Comparison of ENCODE assay signal across 8 cellular contexts in genomic region chr11:14519692-14520085, GRCh38. TPM values are rescaled to one million over a fixed set of nuclear protein-coding genes. Genes with fewer than 3 reads are reported as not detected.
DNase-seq lines count a peak whose midpoint lies in the region; ATAC-seq, FAIRE-seq and TF ChIP-seq lines count a peak whose summit lies in the region.

No MANE protein-coding gene starts in this region.

- H3K27me3 ChIP-seq in H7 (ENCODE audit: control insufficient read depth, insufficient read depth, low read length) = no peaks in the 10 kb centered on the region
- no peaks in the 10 kb centered on the region; a peak in 1 of 5 replicates for H3K27me3 ChIP-seq in HepG2 (ENCODE audit: control insufficient read depth in 1 of 2, insufficient read depth in 2 of 2, low read length in 2 of 2)
- H3K27me3 ChIP-seq in tibial artery = no peaks in the 10 kb centered on the region

- DNase-seq in NCI-H146 treated with DMSO at 0.1 percent for 48 hours (lab: John Stamatoyannopoulos, UW; ENCODE audit: unreplicated experiment) (peak; percentile 42), NCI-H146 (lab: John Stamatoyannopoulos, UW) (no peak), H7 (no peak), NCI-H2227 (lab: John Stamatoyannopoulos, UW; ENCODE audit: unreplicated experiment) (peak; percentile 33), astrocyte of the spinal cord (ENCODE audit: low read depth, low spot score) (no peak), HepG2 (ENCODE audit: low spot score) (no peak), tibial artery (no peak), DMS153 treated with DMSO at 0.1 percent for 48 hours (lab: John Stamatoyannopoulos, UW; ENCODE audit: unreplicated experiment) (no peak)

- TF ChIP-seq EP300 in HepG2 (IDR thresholded peaks at IDR 0.05; ENCODE audit: low read depth in 2 of 2, low read length in 2 of 2) = no peak
- TF ChIP-seq EP300 in HepG2 (CRISPR knock-in tag; IDR thresholded peaks at IDR 0.05; ENCODE audit: borderline replicate concordance) = no peak

- TF ChIP-seq RAD21 in HepG2 (CRISPR knock-in tag; IDR thresholded peaks at IDR 0.05) = no peak

- no peak for FAIRE-seq in HepG2 (lab: Jason Lieb, UNC)

- no peaks in the 10 kb centered on the region for H4K20me1 ChIP-seq in HepG2 (ENCODE audit: insufficient read depth, low read length)

- peak overlapping the region; percentile 4 for H2AFZ ChIP-seq in HepG2 (ENCODE audit: low read length)

- intact Hi-C loops in HepG2 (cut with micrococcal nuclease; ENCODE audit: unreplicated experiment) = loop anchor here (1.0 kb wide), 1 partner anchor 124 kb away; the partner anchor contains the start of gene PDE3B
- intact Hi-C loops in tibial artery (cut with DNase I; ENCODE audit: low total_unique reads) = loop anchor here (5.0 kb wide), 1 partner anchor 378 kb away; no protein-coding TSS in a partner anchor

- peak in 1 of 2 experiments; percentile 6; a peak in 1 of 4 replicates for TF ChIP-seq POLR2A in HepG2 (IDR thresholded peaks at IDR 0.05; ENCODE audit: insufficient read depth in 1 of 2, low read depth in 2 of 2, low read length in 2 of 2)

- H3K4me3 ChIP-seq in H7 (ENCODE audit: insufficient read depth, low read depth, low read length) (peak overlapping the region; percentile 57), astrocyte of the spinal cord (ENCODE audit: low read depth, low read length) (peak overlapping the region; percentile 96), HepG2 (replicated peaks in 1 of 3; ENCODE audit: insufficient read depth in 1 of 3, low read depth in 2 of 3, low read length in 3 of 3) (peak overlapping the region; percentile 75 to 89 (median 87)), tibial artery (peak overlapping the region; percentile 65 to 78)

- peak overlapping the region; percentile 90 for H3K9ac ChIP-seq in HepG2 (ENCODE audit: insufficient read depth, low read depth, low read length)

- H3K79me2 ChIP-seq in HepG2 (ENCODE audit: insufficient read depth, low read length) = peaks cover 32% of the 10 kb centered on the region

- peak overlapping the region; percentile 88 for H3K4me2 ChIP-seq in HepG2 (ENCODE audit: low read depth, low read length)

- H3K36me3 ChIP-seq in H7 (replicated peaks; ENCODE audit: control insufficient read depth, insufficient read depth, low read length) (peaks cover 2% of the 10 kb centered on the region), HepG2 (replicated peaks in 1 of 2; ENCODE audit: control insufficient read depth in 1 of 2, insufficient read depth in 2 of 2, low read length in 2 of 2) (peaks cover 2 to 21% of the 10 kb centered on the region in 2 experiments; a peak in 4 of 5 replicates), tibial artery (peaks cover 22 to 33% (median 31%) of the 10 kb centered on the region in 3 donors)

- TF ChIP-seq CTCF in astrocyte of the spinal cord (IDR thresholded peaks at IDR 0.05; ENCODE audit: low read depth, low read length) = no peak
- no peak for TF ChIP-seq CTCF in HepG2 (CRISPR knock-in tag; IDR thresholded peaks at IDR 0.05)
- no peak for TF ChIP-seq CTCF in tibial artery (IDR thresholded peaks at IDR 0.05)

- WGBS in HepG2 (ENCODE audit: low lambda C conversion rate) = under 1% methylated on average over 12 of the region's 13 CpGs

- POLR2A ChIA-PET in HepG2 (lab: Yijun Ruan, JAX) = interaction anchor here (1.6 to 1.8 kb wide), 3 partner anchors 19 to 124 kb away, joined by 4 to 17 read pairs (median 7); partner anchors contain the start of genes COPB1 and PDE3B

- BruUV-seq in HepG2 (replicated peaks; lab: Mats Ljungman, UMichigan) = no TSS peak

- in situ Hi-C loops in astrocyte of the spinal cord (cut with HindIII; ENCODE audit: low sequenced_read_pairs) (no loop called here), HepG2 (cut with HindIII; ENCODE audit: extremely low pct_ligation_motif_present, low pct_unique_long_range_greater_than_20kb) (no loop called here)

- peak; percentile 75 for ATAC-seq in HepG2

- CTCF ChIA-PET in HepG2 (lab: Yijun Ruan, JAX; ENCODE audit: low intra/inter-chr PET ratio, low total read pairs) = no interaction called here

- peak overlapping the region; percentile 90 for H3K27ac ChIP-seq in HepG2 (ENCODE audit: extremely low read length, insufficient read depth, low read length)
- H3K27ac ChIP-seq in tibial artery = peak overlapping the region; percentile 83 to 84

- H3K9me3 ChIP-seq in HepG2 (ENCODE audit: low read length) = no peaks in the 10 kb centered on the region
- H3K9me3 ChIP-seq in tibial artery = no peaks in the 10 kb centered on the region

- H3K4me1 ChIP-seq in HepG2 (ENCODE audit: insufficient read depth, low read length) (peaks cover 16% of the 10 kb centered on the region), tibial artery (peaks cover 0 to 20% (median 13%) of the 10 kb centered on the region in 4 donors)

TF ChIP-seq in HepG2, 621 proteins besides CTCF, POLR2A, EP300 and RAD21 (continues in another document):
- TF ChIP-seq ZNF256 (CRISPR knock-in tag; conservative IDR thresholded peaks at IDR 0.05) (peak; percentile 73; the same call in 1 of the 2 replicates), SKI (IDR thresholded peaks at IDR 0.05; ENCODE audit: partially characterized antibody) (peak; percentile 22)

RNA-seq across cellular contexts. Expression of gene PSMA1, which starts 0.5 kb away (rescaled TPM):
- total RNA-seq in H7 (2014; rRNA removed; shearing (Covaris generic)) = 214 and 252 TPM in 2 replicates
- 229 and 297 TPM in 2 replicates for total RNA-seq in HepG2 (2016; rRNA removed; fragmentation: Illumina TruSeq; extraction: Trizol)
- total RNA-seq in HepG2 (2016; cell fraction: cytosol; rRNA removed; fragmentation: Illumina TruSeq; extraction: Trizol; ENCODE audit: low read depth) = 86.1 and 98.3 TPM in 2 replicates
- 235 and 298 TPM in 2 replicates for total RNA-seq in HepG2 (2016; cell fraction: insoluble cytoplasmic fraction; rRNA removed; fragmentation: Illumina TruSeq; extraction: Trizol)
- 151 and 152 TPM in 2 replicates for total RNA-seq in HepG2 (2016; cell fraction: membrane; rRNA removed; fragmentation: Illumina TruSeq; extraction: Trizol)
- total RNA-seq in HepG2 (2016; cell fraction: nucleus; rRNA removed; fragmentation: Illumina TruSeq; extraction: Trizol) = 206 and 228 TPM in 2 replicates
- polyA plus RNA-seq in HepG2 (2011; rRNA removed) = 147 and 188 TPM in 2 replicates
- 93.4 and 123 TPM in 2 replicates for polyA plus RNA-seq in HepG2 (2011; cell fraction: cytosol; rRNA removed)
- 205 and 235 TPM in 2 replicates for polyA plus RNA-seq in HepG2 (2011; cell fraction: nucleus; rRNA removed)
- 150 and 164 TPM in 2 replicates for polyA plus RNA-seq in HepG2 (2012)
- 104 and 115 TPM in 2 replicates for polyA plus RNA-seq in HepG2 (2016; cell fraction: cytosol; fragmentation: Illumina TruSeq; extraction: Trizol; ENCODE audit: low read depth)
- polyA plus RNA-seq in HepG2 (2016; cell fraction: insoluble cytoplasmic fraction; fragmentation: Illumina TruSeq; extraction: Trizol; ENCODE audit: low read depth) = 277 and 286 TPM in 2 replicates
- 132 and 150 TPM in 2 replicates for polyA plus RNA-seq in HepG2 (2016; cell fraction: membrane; fragmentation: Illumina TruSeq; extraction: Trizol; ENCODE audit: low read depth)
- 379 and 390 TPM in 2 replicates for polyA plus RNA-seq in HepG2 (2016; cell fraction: nucleus; fragmentation: Illumina TruSeq; extraction: Trizol; ENCODE audit: insufficient read depth, low read depth)
- polyA minus RNA-seq in HepG2 (2011; rRNA and poly(A)+ RNA removed; ENCODE audit: low replicate concordance) = 69.2 and 105 TPM in 2 replicates
- 60.5 and 74.7 TPM in 2 replicates for polyA minus RNA-seq in HepG2 (2011; cell fraction: cytosol; rRNA and poly(A)+ RNA removed)
- polyA minus RNA-seq in HepG2 (2011; cell fraction: nucleus; rRNA and poly(A)+ RNA removed) = 131 and 140 TPM in 2 replicates

RNA-seq across cellular contexts. Expression of gene COPB1, which starts 20.1 kb away (rescaled TPM):
- total RNA-seq in H7 (2014; rRNA removed; shearing (Covaris generic)) = 157 and 184 TPM in 2 replicates
- total RNA-seq in HepG2 (2016; rRNA removed; fragmentation: Illumina TruSeq; extraction: Trizol) = 195 and 221 TPM in 2 replicates
- 23.3 and 28.3 TPM in 2 replicates for total RNA-seq in HepG2 (2016; cell fraction: cytosol; rRNA removed; fragmentation: Illumina TruSeq; extraction: Trizol; ENCODE audit: low read depth)
- 186 and 215 TPM in 2 replicates for total RNA-seq in HepG2 (2016; cell fraction: insoluble cytoplasmic fraction; rRNA removed; fragmentation: Illumina TruSeq; extraction: Trizol)
- total RNA-seq in HepG2 (2016; cell fraction: membrane; rRNA removed; fragmentation: Illumina TruSeq; extraction: Trizol) = 37.8 and 46.3 TPM in 2 replicates
- total RNA-seq in HepG2 (2016; cell fraction: nucleus; rRNA removed; fragmentation: Illumina TruSeq; extraction: Trizol) = 130 and 143 TPM in 2 replicates
- polyA plus RNA-seq in HepG2 (2011; rRNA removed) = 94.5 and 114 TPM in 2 replicates
- polyA plus RNA-seq in HepG2 (2011; cell fraction: cytosol; rRNA removed) = 50.8 and 58.8 TPM in 2 replicates
- polyA plus RNA-seq in HepG2 (2011; cell fraction: nucleus; rRNA removed) = 48.6 and 56.6 TPM in 2 replicates
- polyA plus RNA-seq in HepG2 (2012) = 70.2 and 87.2 TPM in 2 replicates
- polyA plus RNA-seq in HepG2 (2016; cell fraction: cytosol; fragmentation: Illumina TruSeq; extraction: Trizol; ENCODE audit: low read depth) = 7.4 and 7.8 TPM in 2 replicates
- 127 and 130 TPM in 2 replicates for polyA plus RNA-seq in HepG2 (2016; cell fraction: insoluble cytoplasmic fraction; fragmentation: Illumina TruSeq; extraction: Trizol; ENCODE audit: low read depth)
- polyA plus RNA-seq in HepG2 (2016; cell fraction: membrane; fragmentation: Illumina TruSeq; extraction: Trizol; ENCODE audit: low read depth) = 15.2 and 16.9 TPM in 2 replicates
- 128 and 134 TPM in 2 replicates for polyA plus RNA-seq in HepG2 (2016; cell fraction: nucleus; fragmentation: Illumina TruSeq; extraction: Trizol; ENCODE audit: insufficient read depth, low read depth)
- polyA minus RNA-seq in HepG2 (2011; rRNA and poly(A)+ RNA removed; ENCODE audit: low replicate concordance) = 68.5 and 75.1 TPM in 2 replicates
- 114 and 128 TPM in 2 replicates for polyA minus RNA-seq in HepG2 (2011; cell fraction: cytosol; rRNA and poly(A)+ RNA removed)
- 115 and 138 TPM in 2 replicates for polyA minus RNA-seq in HepG2 (2011; cell fraction: nucleus; rRNA and poly(A)+ RNA removed)

Comparison
In these comparisons a context has a peak if more than half of its experiments do, and no peak if none do; other contexts are left out.
1. DNase-seq: peak in NCI-H146 treated with DMSO at 0.1 percent for 48 hours (single experiment) and NCI-H2227 (single experiment); none in NCI-H146 (single experiment), H7 (single experiment), astrocyte of the spinal cord (single experiment), HepG2 (single experiment), tibial artery (0 of 2) and DMS153 treated with DMSO at 0.1 percent for 48 hours (single experiment).
2. Peak in every context shown above with its lines, with median percentiles within 50 percentile points of each other: H3K4me3 ChIP-seq.